6 cellular contexts compared by ENCODE assay signal in the genomic region with DNA sequence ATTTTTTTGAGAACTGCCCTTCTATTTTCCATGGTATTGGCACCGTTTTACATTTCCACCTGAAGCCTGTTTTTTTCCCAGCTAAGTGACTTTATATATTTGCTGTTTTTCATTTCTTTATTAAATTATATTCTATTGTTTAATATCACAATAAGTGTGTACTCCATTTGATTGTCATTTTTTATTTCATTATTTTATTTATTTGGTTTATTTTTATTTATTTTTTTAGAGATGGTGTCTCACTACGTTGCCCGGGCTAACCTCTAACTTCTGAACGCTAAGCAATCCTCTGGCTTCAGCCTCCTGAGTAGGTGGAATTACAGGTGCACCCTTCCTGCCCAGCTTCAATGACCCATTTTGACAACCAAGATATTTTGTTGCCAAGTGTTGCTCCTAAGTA.
"Had no signal": no experiment of that assay in that cellular context is flagged by ENCODE, and none has a peak within 500 bp of the region (broad histone marks: within the 10 kb centered on the region; RNA-seq: fewer than 3 reads in every experiment).

No MANE protein-coding gene starts in this region.

- H3K9me3 Mint-ChIP-seq: IgD-negative memory B cell had no signal

- ATAC-seq: HepG2, K562 had no signal

- H3K4me3 Mint-ChIP-seq: IgD-negative memory B cell had no signal

- H3K4me3 ChIP-seq: K562 had no signal

- DNase-seq: IMR-90, KBM-7 had no signal

- H3K27ac Mint-ChIP-seq: IgD-negative memory B cell had no signal

- H3K27ac ChIP-seq: HL-60 had no signal
